8 cellular contexts compared by ENCODE assay signal in genomic region chr2:197786010-197786877, GRCh38. TPM values are rescaled to one million over a fixed set of nuclear protein-coding genes. Genes with fewer than 3 reads are reported as not detected.
DNase-seq lines count a peak whose midpoint lies in the region; ATAC-seq, FAIRE-seq and TF ChIP-seq lines count a peak whose summit lies in the region.

No MANE protein-coding gene starts in this region.

- in situ Hi-C loops in astrocyte of the cerebellum (cut with HindIII; ENCODE audit: low sequenced_read_pairs) = no loop called here

- H3K4me1 ChIP-seq in keratinocyte (ENCODE audit: control insufficient read depth, extremely low read depth, insufficient read depth, low read length) = no peaks in the 10 kb centered on the region

- peaks cover 20% of the 10 kb centered on the region for H3K27me3 ChIP-seq in keratinocyte (ENCODE audit: control insufficient read depth, extremely low read depth, insufficient read depth, low read length)

- H3K9me1 ChIP-seq in keratinocyte (ENCODE audit: control insufficient read depth, extremely low read depth, insufficient read depth, low read length) = no peaks in the 10 kb centered on the region

- H3K27ac ChIP-seq in RWPE1 (no peak overlapping the region), keratinocyte (ENCODE audit: control insufficient read depth, insufficient read depth, low read length) (no peak overlapping the region)

- H2AFZ ChIP-seq in keratinocyte (ENCODE audit: control insufficient read depth, low read length) = no peak overlapping the region

- no peaks in the 10 kb centered on the region for H3K9me3 ChIP-seq in keratinocyte (ENCODE audit: control insufficient read depth, low read depth, low read length)

- peak; percentile 60 for ATAC-seq in GM21423 (IDR thresholded peaks at IDR 0.05; ENCODE audit: unreplicated experiment)

- H3K4me3 ChIP-seq in astrocyte of the cerebellum (ENCODE audit: low read depth, low read length) = peak overlapping the region; percentile 35
- H3K4me3 ChIP-seq in keratinocyte (ENCODE audit: control insufficient read depth in 2 of 3, extremely low read depth in 1 of 3, insufficient read depth in 2 of 3, low read depth in 1 of 3, low read length in 3 of 3) = no peak overlapping the region

- no peak for FAIRE-seq in keratinocyte (lab: Jason Lieb, UNC)

- DNase-seq in AG20443 (ENCODE audit: low spot score) = peak; percentile 50
- DNase-seq in RWPE1 (ENCODE audit: low spot score) = no peak
- no peak for DNase-seq in astrocyte of the cerebellum (ENCODE audit: low read depth)
- no peak for DNase-seq in keratinocyte (ENCODE audit: low read depth, low spot score)
- DNase-seq in stimulated activated CD4-positive, alpha-beta T cell treated with anti-CD3 and anti-CD28 coated beads, Interleukin-4, amount 100 ng/mL, for 4 hours = peak; percentile 47 to 63
- DNase-seq in C1 segment of cervical spinal cord (lab: John Stamatoyannopoulos, UW) = no peak
- no peak for DNase-seq in NCI-H187 treated with DMSO at 0.1 percent for 48 hours (lab: John Stamatoyannopoulos, UW)

- no peaks in the 10 kb centered on the region for H3K36me3 ChIP-seq in keratinocyte (ENCODE audit: control insufficient read depth in 2 of 2, extremely low read depth in 1 of 2, insufficient read depth in 2 of 2, low read length in 2 of 2)

- dilution Hi-C loops in keratinocyte (cut with MboI; ENCODE audit: extremely low pct_ligation_motif_present, low sequenced_read_pairs) = no loop called here

- H3K79me2 ChIP-seq in keratinocyte (ENCODE audit: control insufficient read depth, insufficient read depth, low read length) = no peaks in the 10 kb centered on the region

- no peak overlapping the region for H3K9ac ChIP-seq in keratinocyte (ENCODE audit: control insufficient read depth, extremely low read depth, insufficient read depth, low read length)

- H4K20me1 ChIP-seq in keratinocyte (ENCODE audit: control insufficient read depth, extremely low read depth, insufficient read depth, low read length) = no peaks in the 10 kb centered on the region

- CTCF ChIA-PET in RWPE1 (lab: Yijun Ruan, JAX) = interaction anchor here (0.6 to 0.7 kb wide), 2 partner anchors 41 to 1386 kb away, joined by 3 to 5 read pairs; no protein-coding TSS in a partner anchor

- TF ChIP-seq CTCF in RWPE1 (conservative IDR thresholded peaks at IDR 0.05; ENCODE audit: low read depth) = peak; percentile 37; the same call in 1 of the 2 replicates
- peak; percentile 55 for TF ChIP-seq CTCF in astrocyte of the cerebellum (IDR thresholded peaks at IDR 0.05; ENCODE audit: low read depth, low read length, missing control alignments)
- TF ChIP-seq CTCF in keratinocyte (optimal IDR thresholded peaks at IDR 0.05 in 1 of 3, IDR thresholded peaks at IDR 0.05 in 1 of 3, conservative IDR thresholded peaks at IDR 0.05 in 1 of 3; ENCODE audit: extremely low read depth in 1 of 3, insufficient read depth in 2 of 3, low read length in 3 of 3) = peak; percentile 24 to 58 (median 36)

- no peak overlapping the region for H3K4me2 ChIP-seq in keratinocyte (ENCODE audit: control insufficient read depth, extremely low read depth, insufficient read depth, low read depth, low read length)

- POLR2A ChIA-PET in RWPE1 (lab: Yijun Ruan, JAX; ENCODE audit: low non-redundant PET) = no interaction called here

RNA-seq across cellular contexts. Expression of gene BOLL, which starts 1.1 kb away (rescaled TPM):
- polyA plus RNA-seq in keratinocyte = not detected in 3 replicates
- not detected for polyA plus RNA-seq in keratinocyte (2011; ENCODE audit: low read depth)
- polyA plus RNA-seq in keratinocyte (2011; cell fraction: cytosol; rRNA removed) = not detected in 2 replicates
- polyA plus RNA-seq in keratinocyte (2011; cell fraction: nucleus; rRNA removed) = not detected in 2 replicates
- not detected in 2 replicates for polyA plus RNA-seq in keratinocyte (2012; ENCODE audit: low replicate concordance)
- not detected in 3 replicates for polyA minus RNA-seq in keratinocyte
- polyA minus RNA-seq in keratinocyte (2011; cell fraction: cytosol; rRNA and poly(A)+ RNA removed) = not detected
- polyA minus RNA-seq in keratinocyte (2011; cell fraction: nucleus; rRNA and poly(A)+ RNA removed) = not detected in 2 replicates

RNA-seq across cellular contexts. Expression of gene PLCL1, which starts 18.1 kb away (rescaled TPM):
- 0.01 TPM in 2 of 3 replicates, not detected in the other for polyA plus RNA-seq in keratinocyte
- not detected for polyA plus RNA-seq in keratinocyte (2011; ENCODE audit: low read depth)
- polyA plus RNA-seq in keratinocyte (2011; cell fraction: cytosol; rRNA removed) = 0.01 TPM in 1 of 2 replicates, not detected in the other
- polyA plus RNA-seq in keratinocyte (2011; cell fraction: nucleus; rRNA removed) = not detected in 2 replicates
- polyA plus RNA-seq in keratinocyte (2012; ENCODE audit: low replicate concordance) = not detected in 2 replicates
- not detected in 3 replicates for polyA minus RNA-seq in keratinocyte
- polyA minus RNA-seq in keratinocyte (2011; cell fraction: cytosol; rRNA and poly(A)+ RNA removed) = not detected
- polyA minus RNA-seq in keratinocyte (2011; cell fraction: nucleus; rRNA and poly(A)+ RNA removed) = 0.08 TPM in 1 of 2 replicates, not detected in the other

Comparison
In these comparisons a context has a peak if more than half of its experiments do, and no peak if none do; other contexts are left out.
1. DNase-seq: peak in AG20443 (single experiment) and stimulated activated CD4-positive, alpha-beta T cell treated with anti-CD3 and anti-CD28 coated beads, Interleukin-4, amount 100 ng/mL, for 4 hours (2 of 2); none in RWPE1 (single experiment), astrocyte of the cerebellum (single experiment), keratinocyte (single experiment), C1 segment of cervical spinal cord (0 of 14) and NCI-H187 treated with DMSO at 0.1 percent for 48 hours (single experiment).
2. Peak in every context shown above with its lines, with median percentiles within 50 percentile points of each other: CTCF ChIP-seq.